ENCODE assay signal across 9 cellular contexts in the genomic region with DNA sequence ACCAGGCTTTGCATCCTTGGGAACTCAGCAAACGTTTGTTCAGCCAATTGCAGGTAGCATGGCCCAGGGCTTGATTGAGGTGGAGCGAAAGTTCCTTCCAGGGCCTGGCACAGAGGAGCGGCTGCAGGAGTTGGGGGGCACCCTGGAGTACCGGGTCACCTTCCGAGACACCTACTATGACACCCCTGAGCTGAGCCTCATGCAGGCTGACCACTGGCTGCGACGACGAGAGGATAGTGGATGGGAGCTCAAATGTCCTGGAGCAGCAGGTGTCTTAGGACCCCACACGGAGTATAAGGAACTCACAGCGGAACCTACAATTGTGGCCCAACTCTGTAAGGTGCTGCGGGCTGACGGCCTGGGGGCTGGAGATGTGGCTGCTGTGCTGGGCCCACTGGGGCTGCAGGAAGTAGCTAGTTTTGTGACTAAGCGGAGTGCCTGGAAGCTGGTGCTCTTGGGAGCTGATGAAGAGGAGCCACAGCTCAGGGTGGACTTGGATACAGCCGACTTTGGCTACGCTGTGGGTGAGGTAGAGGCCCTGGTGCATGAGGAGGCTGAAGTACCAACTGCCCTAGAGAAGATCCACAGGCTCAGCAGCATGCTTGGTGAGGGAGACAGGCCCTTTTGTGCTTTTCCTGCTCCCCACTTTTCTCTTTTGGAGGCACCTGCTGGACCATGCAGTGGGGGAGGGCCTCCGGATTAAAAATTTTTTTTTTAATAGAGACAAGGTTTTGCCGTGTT. TPM values are rescaled to one million over a fixed set of nuclear protein-coding genes. Genes with fewer than 3 reads are reported as not detected.
DNase-seq lines count a peak whose midpoint lies in the region; ATAC-seq, FAIRE-seq and TF ChIP-seq lines count a peak whose summit lies in the region.
"Had no signal": no experiment of that assay in that cellular context is flagged by ENCODE, and none has a peak within 500 bp of the region (broad histone marks: within the 10 kb centered on the region; RNA-seq: fewer than 3 reads in every experiment).

No MANE protein-coding gene starts in this region.

- no peaks in the 10 kb centered on the region for H3K9me3 ChIP-seq in PC-9 (ENCODE audit: insufficient read depth, low read depth)
- no peaks in the 10 kb centered on the region for H3K9me3 ChIP-seq in prostate gland

- TSS peak; percentile 60 for BruUV-seq in PC-9 (replicated peaks; lab: Mats Ljungman, UMichigan)

- no peak for FAIRE-seq in RCC 7860 (lab: Jason Lieb, UNC)
- FAIRE-seq: TTC549 had no signal

- peaks cover 9% of the 10 kb centered on the region for H3F3A ChIP-seq in PC-9 (ENCODE audit: insufficient read depth, low read depth)

- no peaks in the 10 kb centered on the region for H3K9me2 ChIP-seq in PC-9 (ENCODE audit: insufficient read depth)

- ATAC-seq in GM19395 (IDR thresholded peaks at IDR 0.05; ENCODE audit: unreplicated experiment), result no peak

- peak overlapping the region; percentile 84 for H2AFZ ChIP-seq in PC-9

- DNase-seq in PC-9, result peak in 1 of 2 experiments; percentile 17
- DNase-seq in epithelial cell of proximal tubule (ENCODE audit: low read depth), result no peak
- no peak for DNase-seq in prostate gland (ENCODE audit: low spot score)
- no peak for DNase-seq in HPDE6-E6E7 (ENCODE audit: extremely low spot score)
- DNase-seq in nucleus accumbens (lab: John Stamatoyannopoulos, UW), result no peak
- no peak for DNase-seq in RCC 7860 (ENCODE audit: low spot score)

- TF ChIP-seq POLR2A in GM19099 (IDR thresholded peaks at IDR 0.05; ENCODE audit: extremely low read depth, insufficient read length, low read depth) (peak; percentile 30), prostate gland (IDR thresholded peaks at IDR 0.05) (no peak)

- TF ChIP-seq CTCF in PC-9 (conservative IDR thresholded peaks at IDR 0.05) (no peak), epithelial cell of proximal tubule (conservative IDR thresholded peaks at IDR 0.05; ENCODE audit: low read depth, low read length) (no peak), prostate gland (IDR thresholded peaks at IDR 0.05) (no peak)

- H3K4me1 ChIP-seq in PC-9 (replicated peaks; ENCODE audit: insufficient read depth), result no peaks in the 10 kb centered on the region; the same call in 1 of the 2 replicates
- peaks cover 6% of the 10 kb centered on the region for H3K4me1 ChIP-seq in prostate gland (replicated peaks)

- POLR2A ChIA-PET in PC-9 (lab: Charles Lee; ENCODE audit: unreplicated experiment), result interaction anchor here (0.6 kb wide), 1 partner anchor 78 kb away, joined by 4 read pairs; no protein-coding TSS in a partner anchor

- H3K27me3 ChIP-seq in PC-9 (ENCODE audit: insufficient read depth, low read depth) (no peaks in the 10 kb centered on the region), prostate gland (replicated peaks; ENCODE audit: insufficient read depth) (no peaks in the 10 kb centered on the region)

- no peaks in the 10 kb centered on the region for H3K79me2 ChIP-seq in PC-9 (ENCODE audit: low read depth)

- H3K27ac ChIP-seq in PC-9 (no peak overlapping the region), prostate gland (peak overlapping the region; percentile 89 to 90)

- CTCF ChIA-PET in PC-9 (lab: Charles Lee), result interaction anchor here (0.6 kb wide), 1 partner anchor 10 kb away, joined by 16 read pairs; no protein-coding TSS in a partner anchor

- peak overlapping the region; percentile 91 for H3K4me2 ChIP-seq in PC-9

- H3K4me3 ChIP-seq in PC-9 (peak overlapping the region; percentile 81), epithelial cell of proximal tubule (ENCODE audit: low read depth, low read length) (peak overlapping the region; percentile 83), prostate gland (peak overlapping the region; percentile 71 to 84)

- 30% methylated on average over 17 of the region's 17 CpGs for WGBS in prostate gland

- H3K36me3 ChIP-seq in PC-9 (ENCODE audit: low read depth), result no peaks in the 10 kb centered on the region
- no peaks in the 10 kb centered on the region for H3K36me3 ChIP-seq in prostate gland

- no peaks in the 10 kb centered on the region; the same call in 1 of the 2 replicates for H4K20me1 ChIP-seq in PC-9 (ENCODE audit: insufficient read depth)

- intact Hi-C loops in PC-9 (cut with micrococcal nuclease; ENCODE audit: unreplicated experiment), result loop anchor here (5.0 kb wide), 1 partner anchor 230 kb away; no protein-coding TSS in a partner anchor
- intact Hi-C loops in prostate gland (cut with DNase I), result no loop called here

RNA-seq across cellular contexts. Expression of a gene that starts 0.8 kb away (rescaled TPM):
- total RNA-seq in PC-9 (2021) (3.4 and 4.1 TPM in 2 replicates), epithelial cell of proximal tubule (10.4 and 37.2 TPM in 2 replicates), prostate gland (10 to 100 TPM; 22.5 to 45.4 TPM)

RNA-seq across cellular contexts. Expression of a gene that starts 5.3 kb away (rescaled TPM):
- 3.7 and 5.3 TPM in 2 replicates for total RNA-seq in PC-9 (2021)
- 0.58 and 0.81 TPM in 2 replicates for total RNA-seq in epithelial cell of proximal tubule
- total RNA-seq in prostate gland, result 1 to 10 TPM; 2.5 to 3.1 TPM

RNA-seq across cellular contexts. Expression of a gene that starts 10.7 kb away (rescaled TPM):
- total RNA-seq in PC-9 (2021) (128 and 160 TPM in 2 replicates), epithelial cell of proximal tubule (55.4 and 89.9 TPM in 2 replicates), prostate gland (100 to 1,000 TPM in 1 of 2 donors, 10 to 100 TPM in 1; 95.3 to 134 TPM)

RNA-seq across cellular contexts. Expression of a gene that starts 21.7 kb away (rescaled TPM):
- total RNA-seq in PC-9 (2021), result not detected in 2 replicates
- 0.06 TPM in 1 of 2 replicates, not detected in the other for total RNA-seq in epithelial cell of proximal tubule
- total RNA-seq in prostate gland, result 10 to 100 TPM in 1 of 2 donors, 1 to 10 TPM in 1; 8.5 to 17.8 TPM
